18 cellular contexts compared by ENCODE assay signal in the genomic region with DNA sequence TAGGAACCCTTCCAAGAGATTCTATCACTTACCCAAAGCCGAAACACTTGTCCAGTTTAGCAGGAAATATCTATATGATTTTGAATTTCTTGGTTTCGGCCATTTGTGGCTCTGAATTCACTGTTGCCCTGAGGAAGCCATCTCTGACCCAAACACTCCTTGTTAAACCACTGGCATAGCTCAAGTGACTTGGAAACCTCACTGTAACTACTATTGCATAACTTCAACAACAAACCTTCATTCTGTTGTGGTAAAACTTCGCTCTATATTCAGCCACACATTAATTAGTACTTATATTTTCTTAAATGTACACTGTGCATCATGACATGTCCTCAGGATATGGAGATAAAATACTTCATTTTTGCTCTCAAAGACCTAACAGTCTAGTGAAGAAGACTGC.
"Had no signal": no experiment of that assay in that cellular context is flagged by ENCODE, and none has a peak within 500 bp of the region (broad histone marks: within the 10 kb centered on the region; RNA-seq: fewer than 3 reads in every experiment).

No MANE protein-coding gene starts in this region.

- H3K36me3 ChIP-seq: brain microvascular endothelial cell, ovary, transverse colon had no signal

- H3K4me3 ChIP-seq: ovary, SK-N-MC, transverse colon had no signal

- H3K27me3 ChIP-seq: brain microvascular endothelial cell, ovary, transverse colon had no signal

- H3K9me3 ChIP-seq: ovary, transverse colon had no signal

- H3K27ac Mint-ChIP-seq: activated naive CD8-positive, alpha-beta T cell treated with anti-CD3 and anti-CD28 coated beads, Interleukin-2, amount 10 ng/mL, durations not matched to agents 7 days and 5 days; dendritic cell treated with granulocyte-macrophage colony-stimulating factor and Interleukin-4, amounts not matched to agents 40 ng/mL and 50 ng/mL, for 4 days; effector memory CD8-positive, alpha-beta T cell; stimulated activated memory B cell treated with anti-CD40 and anti-IgM and Interleukin-4, amounts not matched to agents 10 μg/mL and 1 μg/mL and 100 μg/mL, for 72 hours; T-cell had no signal

- DNase-seq: activated CD4-positive, CD25-positive, alpha-beta regulatory T cell treated with anti-CD3 and anti-CD28 coated beads, Interleukin-2, amount 50 U/mL, for 72 hours; activated naive CD4-positive, alpha-beta T cell; activated naive CD8-positive, alpha-beta T cell treated with anti-CD3 and anti-CD28 coated beads, Interleukin-2, amount 10 ng/mL, durations not matched to agents 7 days and 5 days; activated T-cell treated with anti-CD3 and anti-CD28 coated beads for 4 hours; anterior cingulate cortex; brain microvascular endothelial cell; effector memory CD8-positive, alpha-beta T cell; mammary epithelial cell; naive B cell; ovary; stimulated activated CD4-positive, alpha-beta T cell treated with anti-CD3 and anti-CD28 coated beads, Interleukin-2, amount 100 ng/mL, for 48 hours; T-cell; T-helper 9 cell; transverse colon had no signal

- H3K27me3 Mint-ChIP-seq: activated naive CD8-positive, alpha-beta T cell treated with anti-CD3 and anti-CD28 coated beads, Interleukin-2, amount 10 ng/mL, durations not matched to agents 7 days and 5 days; dendritic cell treated with granulocyte-macrophage colony-stimulating factor and Interleukin-4, amounts not matched to agents 40 ng/mL and 50 ng/mL, for 4 days; naive B cell; stimulated activated memory B cell treated with anti-CD40 and anti-IgM and Interleukin-4, amounts not matched to agents 10 μg/mL and 1 μg/mL and 100 μg/mL, for 72 hours; T-cell had no signal

- H3K36me3 Mint-ChIP-seq: activated naive CD8-positive, alpha-beta T cell treated with anti-CD3 and anti-CD28 coated beads, Interleukin-2, amount 10 ng/mL, durations not matched to agents 7 days and 5 days; naive B cell; stimulated activated memory B cell treated with anti-CD40 and anti-IgM and Interleukin-4, amounts not matched to agents 10 μg/mL and 1 μg/mL and 100 μg/mL, for 72 hours; T-cell had no signal

- H3K4me3 Mint-ChIP-seq: activated naive CD8-positive, alpha-beta T cell treated with anti-CD3 and anti-CD28 coated beads, Interleukin-2, amount 10 ng/mL, durations not matched to agents 7 days and 5 days; dendritic cell treated with granulocyte-macrophage colony-stimulating factor and Interleukin-4, amounts not matched to agents 40 ng/mL and 50 ng/mL, for 4 days; effector memory CD8-positive, alpha-beta T cell; naive B cell; stimulated activated memory B cell treated with anti-CD40 and anti-IgM and Interleukin-4, amounts not matched to agents 10 μg/mL and 1 μg/mL and 100 μg/mL, for 72 hours; T-cell had no signal

- ATAC-seq: effector memory CD8-positive, alpha-beta T cell; T-cell had no signal

- H3K27ac ChIP-seq: brain microvascular endothelial cell, epithelial cell of prostate, ovary, SK-N-MC had no signal

- H3K9me3 Mint-ChIP-seq: activated naive CD8-positive, alpha-beta T cell treated with anti-CD3 and anti-CD28 coated beads, Interleukin-2, amount 10 ng/mL, durations not matched to agents 7 days and 5 days; dendritic cell treated with granulocyte-macrophage colony-stimulating factor and Interleukin-4, amounts not matched to agents 40 ng/mL and 50 ng/mL, for 4 days; effector memory CD8-positive, alpha-beta T cell; stimulated activated memory B cell treated with anti-CD40 and anti-IgM and Interleukin-4, amounts not matched to agents 10 μg/mL and 1 μg/mL and 100 μg/mL, for 72 hours; T-cell had no signal
